ENCODE assay signal across 14 cellular contexts in the genomic region with DNA sequence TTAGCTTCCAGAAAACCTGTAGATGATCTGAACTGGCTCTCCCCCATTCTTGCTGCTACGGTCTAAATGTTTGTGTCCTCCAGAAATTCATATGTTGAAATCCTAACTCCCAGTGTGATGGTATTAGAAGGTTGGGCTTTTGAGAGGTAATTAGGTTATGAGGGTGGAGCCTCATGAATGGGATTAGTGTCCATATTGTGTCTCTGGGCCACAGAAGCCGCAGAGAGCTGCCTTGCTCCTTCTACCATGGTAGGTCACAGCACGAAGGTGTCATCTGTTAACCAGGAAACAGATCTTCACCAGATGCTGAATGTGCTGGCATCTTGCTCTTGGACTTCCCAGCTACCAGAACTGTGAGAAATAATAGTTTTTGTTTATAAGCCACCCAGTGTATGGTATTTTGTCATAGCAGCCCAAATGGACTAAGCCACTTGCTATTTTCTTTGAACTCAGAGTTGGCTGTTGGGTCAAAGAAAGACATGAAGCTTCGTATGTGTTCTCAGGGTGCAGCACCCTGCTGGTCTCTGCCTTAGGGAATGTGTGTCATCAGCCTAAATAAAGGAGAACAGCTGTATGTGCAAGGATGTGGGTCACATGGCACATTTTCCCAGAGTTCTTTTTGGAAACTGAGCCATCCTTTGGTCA.
A peak's percentile ranks its signal among the peaks of the same experiment; 100 is the strongest.
DNase-seq lines count a peak whose midpoint lies in the region; ATAC-seq and TF ChIP-seq lines count a peak whose summit lies in the region.
"Had no signal": no experiment of that assay in that cellular context is flagged by ENCODE, and none has a peak within 500 bp of the region (broad histone marks: within the 10 kb centered on the region; RNA-seq: fewer than 3 reads in every experiment).

No MANE protein-coding gene starts in this region.

- H3K4me1 Mint-ChIP-seq in Caco-2 (ENCODE audit: low read depth, unreplicated experiment): peaks cover 19% of the 10 kb centered on the region
- H3K4me1 Mint-ChIP-seq: activated CD8-positive, alpha-beta memory T cell treated with anti-CD3 and anti-CD28 coated beads, Interleukin-2, amount 10 ng/mL, durations not matched to agents 7 days and 5 days; naive thymus-derived CD4-positive, alpha-beta T cell had no signal

- H3K27me3 ChIP-seq in Caco-2 (replicated peaks; ENCODE audit: control insufficient read depth, insufficient read depth, low read length) (no peaks in the 10 kb centered on the region), muscle layer of duodenum (ENCODE audit: low read depth, low read length) (no peaks in the 10 kb centered on the region)
- H3K27me3 ChIP-seq: suprapubic skin had no signal

- H3K9me3 ChIP-seq in Caco-2 (peaks cover 4% of the 10 kb centered on the region), muscle layer of duodenum (ENCODE audit: control insufficient read depth in 1 of 2, low read length in 2 of 2) (no peaks in the 10 kb centered on the region)
- H3K9me3 ChIP-seq: suprapubic skin had no signal

- CTCF ChIA-PET in Caco-2 (lab: Charles Lee): no interaction called here

- no peak overlapping the region for H3K4me3 ChIP-seq in Caco-2 (ENCODE audit: low read depth, low read length)
- no peak overlapping the region for H3K4me3 ChIP-seq in epithelial cell of esophagus (ENCODE audit: low read length)
- no peak overlapping the region for H3K4me3 ChIP-seq in muscle layer of duodenum (ENCODE audit: low read depth in 1 of 2, low read length in 2 of 2)
- H3K4me3 ChIP-seq: suprapubic skin had no signal

- TF ChIP-seq CTCF in Caco-2 (IDR thresholded peaks at IDR 0.05; ENCODE audit: insufficient read depth in 1 of 2, low read depth in 1 of 2, low read length in 1 of 2, severe bottlenecking in 1 of 2, unreplicated experiment in 1 of 2) (no peak), epithelial cell of esophagus (IDR thresholded peaks at IDR 0.05; ENCODE audit: insufficient read depth, low read depth, low read length, missing control alignments) (no peak)

- POLR2A ChIA-PET in Caco-2 (lab: Charles Lee): no interaction called here

- H3K27me3 Mint-ChIP-seq in Caco-2 (ENCODE audit: insufficient read depth, unreplicated experiment): no peaks in the 10 kb centered on the region
- H3K27me3 Mint-ChIP-seq: activated CD8-positive, alpha-beta memory T cell treated with anti-CD3 and anti-CD28 coated beads, Interleukin-2, amount 10 ng/mL, durations not matched to agents 7 days and 5 days had no signal

- intact Hi-C loops in Caco-2 (cut with micrococcal nuclease; ENCODE audit: unreplicated experiment): no loop called here

- H3K4me3 Mint-ChIP-seq in Caco-2 (ENCODE audit: unreplicated experiment): no peak overlapping the region
- H3K4me3 Mint-ChIP-seq: activated CD8-positive, alpha-beta memory T cell treated with anti-CD3 and anti-CD28 coated beads, Interleukin-2, amount 10 ng/mL, durations not matched to agents 7 days and 5 days; naive thymus-derived CD4-positive, alpha-beta T cell had no signal

- ATAC-seq in GM19035 (IDR thresholded peaks at IDR 0.05; ENCODE audit: unreplicated experiment): no peak
- ATAC-seq: activated CD8-positive, alpha-beta memory T cell treated with anti-CD3 and anti-CD28 coated beads, Interleukin-2, amount 10 ng/mL, durations not matched to agents 7 days and 5 days; naive thymus-derived CD4-positive, alpha-beta T cell had no signal

- H3K4me1 ChIP-seq in Caco-2 (peaks cover 37% of the 10 kb centered on the region), muscle layer of duodenum (ENCODE audit: control insufficient read depth in 1 of 2, insufficient read depth in 2 of 2, low read length in 2 of 2) (peaks cover 8 to 29% of the 10 kb centered on the region in 2 donors)

- no peaks in the 10 kb centered on the region for H3K9me3 Mint-ChIP-seq in Caco-2 (ENCODE audit: unreplicated experiment)
- H3K9me3 Mint-ChIP-seq: naive thymus-derived CD4-positive, alpha-beta T cell had no signal

- peak overlapping the region; percentile 1 for H3K27ac ChIP-seq in muscle layer of duodenum (ENCODE audit: low read length)
- H3K27ac ChIP-seq: KMS-11, suprapubic skin, WERI-Rb-1 had no signal

- DNase-seq in Caco-2 (no peak), NCI-H82 (lab: John Stamatoyannopoulos, UW) (peak; percentile 84), epithelial cell of esophagus (ENCODE audit: low read depth) (peak; percentile 30), HUDEP-2 (lab: John Stamatoyannopoulos, UW; ENCODE audit: unreplicated experiment in 76 of 76) (no peak), NCI-H1436 (lab: John Stamatoyannopoulos, UW) (no peak)
- DNase-seq in activated CD4-positive, alpha-beta T cell treated with anti-CD3 and anti-CD28 coated beads, Interleukin-2, amount 50 U/mL, for 1 hour: no peak
- DNase-seq: activated CD8-positive, alpha-beta memory T cell treated with anti-CD3 and anti-CD28 coated beads, Interleukin-2, amount 10 ng/mL, durations not matched to agents 7 days and 5 days; AML-193; naive thymus-derived CD4-positive, alpha-beta T cell; WERI-Rb-1 had no signal

- H3K36me3 ChIP-seq in Caco-2 (ENCODE audit: control insufficient read depth, insufficient read depth, low read length): no peaks in the 10 kb centered on the region
- H3K36me3 ChIP-seq in muscle layer of duodenum (ENCODE audit: control insufficient read depth in 1 of 2, insufficient read depth in 2 of 2, low read length in 2 of 2): no peaks in the 10 kb centered on the region
- H3K36me3 ChIP-seq: suprapubic skin, WERI-Rb-1 had no signal

- peak overlapping the region; percentile 83 for H3K27ac Mint-ChIP-seq in Caco-2 (ENCODE audit: unreplicated experiment)
- H3K27ac Mint-ChIP-seq: activated CD8-positive, alpha-beta memory T cell treated with anti-CD3 and anti-CD28 coated beads, Interleukin-2, amount 10 ng/mL, durations not matched to agents 7 days and 5 days had no signal

- no TSS peak for BruUV-seq in Caco-2 (replicated peaks; lab: Mats Ljungman, UMichigan)

- H3K36me3 Mint-ChIP-seq in Caco-2 (ENCODE audit: insufficient read depth, unreplicated experiment): no peaks in the 10 kb centered on the region
- H3K36me3 Mint-ChIP-seq: activated CD8-positive, alpha-beta memory T cell treated with anti-CD3 and anti-CD28 coated beads, Interleukin-2, amount 10 ng/mL, durations not matched to agents 7 days and 5 days; naive thymus-derived CD4-positive, alpha-beta T cell had no signal

Comparison
In these comparisons a context has a peak if more than half of its experiments do, and no peak if none do; other contexts are left out.
1. DNase-seq: peak in NCI-H82 (single experiment) and epithelial cell of esophagus (single experiment); none in Caco-2 (0 of 2), activated CD4-positive, alpha-beta T cell treated with anti-CD3 and anti-CD28 coated beads, Interleukin-2, amount 50 U/mL, for 1 hour (single experiment), HUDEP-2 (0 of 76) and NCI-H1436 (single experiment).